2 cellular contexts compared by ENCODE assay signal in the genomic region with DNA sequence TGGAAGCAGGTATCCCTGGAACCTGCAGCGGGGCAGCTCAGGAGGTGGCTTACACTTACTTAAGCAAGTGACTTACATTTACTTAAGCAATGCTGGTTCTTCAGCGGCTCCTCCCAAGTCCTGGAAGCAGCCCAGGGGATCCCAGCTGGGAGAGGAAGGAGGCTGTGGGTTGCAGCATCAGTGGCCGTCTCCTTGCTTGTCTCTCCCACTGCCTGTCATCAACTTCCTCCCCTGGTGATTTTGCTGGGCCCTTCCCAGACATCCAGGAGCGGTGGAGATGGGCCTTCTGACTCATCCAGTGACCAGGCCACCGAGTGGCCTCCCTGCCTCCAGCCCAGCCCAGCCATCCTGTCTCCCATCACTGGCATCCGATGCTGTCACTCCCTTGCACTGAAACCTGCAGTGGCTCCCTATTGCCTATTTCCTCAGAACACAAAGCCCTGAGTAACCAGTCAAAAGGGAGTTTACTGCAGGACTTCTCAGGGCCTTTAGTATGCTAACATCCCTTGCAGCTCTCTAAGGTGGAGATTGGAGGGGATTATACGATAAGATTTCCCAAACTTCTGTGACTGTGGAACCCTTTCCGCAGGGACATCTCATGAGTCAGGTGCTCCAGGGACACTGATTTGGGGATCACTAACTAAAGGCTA.
A peak's percentile ranks its signal among the peaks of the same experiment; 100 is the strongest.
TF ChIP-seq lines count a peak whose summit lies in the region.

No MANE protein-coding gene starts in this region.

TF ChIP-seq in HepG2, 621 proteins besides CTCF, POLR2A, EP300 and RAD21:
- TF ChIP-seq ZSCAN31 (CRISPR knock-in tag; IDR thresholded peaks at IDR 0.05; ENCODE audit: low read depth) (no peak), HDAC1 (CRISPR knock-in tag; IDR thresholded peaks at IDR 0.05) (no peak), GABPB1 (CRISPR knock-in tag; IDR thresholded peaks at IDR 0.05) (no peak), SRSF9 (IDR thresholded peaks at IDR 0.05; ENCODE audit: borderline replicate concordance, insufficient read depth, low read depth, low read length, poor library complexity, severe bottlenecking) (no peak), ZNF740 (CRISPR knock-in tag; IDR thresholded peaks at IDR 0.05) (no peak), ZNF546 (CRISPR knock-in tag; conservative IDR thresholded peaks at IDR 0.05) (no peak), CCDC6 (CRISPR knock-in tag; IDR thresholded peaks at IDR 0.05) (no peak), ZNF878 (CRISPR knock-in tag; IDR thresholded peaks at IDR 0.05) (no peak), FLYWCH1 (CRISPR knock-in tag; IDR thresholded peaks at IDR 0.05) (no peak), HHEX (CRISPR knock-in tag; IDR thresholded peaks at IDR 0.05) (no peak), ZNF570 (CRISPR knock-in tag; IDR thresholded peaks at IDR 0.05; ENCODE audit: borderline replicate concordance) (no peak), HDAC6 (IDR thresholded peaks at IDR 0.05; ENCODE audit: low read depth, low read length) (no peak), HNRNPK (IDR thresholded peaks at IDR 0.05; ENCODE audit: low read depth, low read length, poor library complexity, severe bottlenecking) (no peak), PRDM10 (CRISPR knock-in tag; IDR thresholded peaks at IDR 0.05; ENCODE audit: low read depth) (no peak)
- TF ChIP-seq, protein P1, sequence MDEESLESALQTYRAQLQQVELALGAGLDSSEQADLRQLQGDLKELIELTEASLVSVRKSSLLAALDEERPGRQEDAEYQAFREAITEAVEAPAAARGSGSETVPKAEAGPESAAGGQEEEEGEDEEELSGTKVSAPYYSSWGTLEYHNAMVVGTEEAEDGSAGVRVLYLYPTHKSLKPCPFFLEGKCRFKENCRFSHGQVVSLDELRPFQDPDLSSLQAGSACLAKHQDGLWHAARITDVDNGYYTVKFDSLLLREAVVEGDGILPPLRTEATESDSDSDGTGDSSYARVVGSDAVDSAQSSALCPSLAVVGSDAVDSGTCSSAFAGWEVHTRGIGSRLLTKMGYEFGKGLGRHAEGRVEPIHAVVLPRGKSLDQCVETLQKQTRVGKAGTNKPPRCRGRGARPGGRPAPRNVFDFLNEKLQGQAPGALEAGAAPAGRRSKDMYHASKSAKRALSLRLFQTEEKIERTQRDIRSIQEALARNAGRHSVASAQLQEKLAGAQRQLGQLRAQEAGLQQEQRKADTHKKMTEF (CRISPR knock-in tag; IDR thresholded peaks at IDR 0.05): no peak

TF ChIP-seq in H1, 55 proteins besides CTCF, POLR2A, EP300 and RAD21:
- TF ChIP-seq CEBPB (IDR thresholded peaks at IDR 0.05; ENCODE audit: low read depth, low read length): no peak
- TF ChIP-seq KDM1A (IDR thresholded peaks at IDR 0.05; ENCODE audit: borderline replicate concordance, low read length): 0 out of 2 replicates have a peak, but pooled peaks have one; percentile 16
- TF ChIP-seq, protein P2, sequence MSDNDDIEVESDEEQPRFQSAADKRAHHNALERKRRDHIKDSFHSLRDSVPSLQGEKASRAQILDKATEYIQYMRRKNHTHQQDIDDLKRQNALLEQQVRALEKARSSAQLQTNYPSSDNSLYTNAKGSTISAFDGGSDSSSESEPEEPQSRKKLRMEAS (IDR thresholded peaks at IDR 0.05): no peak
- no peak for TF ChIP-seq POU5F1 (IDR thresholded peaks at IDR 0.05; ENCODE audit: low read depth, low read length)
- TF ChIP-seq HDAC2 (IDR thresholded peaks at IDR 0.05; ENCODE audit: borderline replicate concordance in 1 of 2, low read depth in 2 of 2, low read length in 2 of 2): no peak
- no peak for TF ChIP-seq YY1 (IDR thresholded peaks at IDR 0.05; ENCODE audit: low read depth, low read length)
